In genomic region chr4:1713003-1713397, GRCh38 we compare ENCODE assay signal across 8 cellular contexts. TPM values are rescaled to one million over a fixed set of nuclear protein-coding genes. Genes with fewer than 3 reads are reported as not detected.
DNase-seq lines count a peak whose midpoint lies in the region; ATAC-seq and TF ChIP-seq lines count a peak whose summit lies in the region.

No MANE protein-coding gene starts in this region.

- H3K27ac Mint-ChIP-seq in activated CD4-positive, alpha-beta T cell treated with anti-CD3 and anti-CD28 coated beads for 36 hours: peak overlapping the region; percentile 98
- H3K27ac Mint-ChIP-seq in brain (peak overlapping the region; percentile 60 to 95 (median 87)), memory B cell (peak overlapping the region; percentile 94)

- H3K4me3 ChIP-seq in aorta (ENCODE audit: low read length in 2 of 2): peak overlapping the region in 1 of 2 donors; percentile 31

- no peaks in the 10 kb centered on the region for H3K27me3 Mint-ChIP-seq in activated CD4-positive, alpha-beta T cell treated with anti-CD3 and anti-CD28 coated beads for 36 hours
- H3K27me3 Mint-ChIP-seq in brain: peaks cover 7% of the 10 kb centered on the region
- H3K27me3 Mint-ChIP-seq in memory B cell: no peaks in the 10 kb centered on the region

- no peaks in the 10 kb centered on the region for H3K4me1 ChIP-seq in aorta (ENCODE audit: control insufficient read depth in 1 of 2, insufficient read depth in 2 of 2, low read length in 2 of 2)

- H3K9me3 Mint-ChIP-seq in activated CD4-positive, alpha-beta T cell treated with anti-CD3 and anti-CD28 coated beads for 36 hours (ENCODE audit: low read depth): no peaks in the 10 kb centered on the region
- no peaks in the 10 kb centered on the region for H3K9me3 Mint-ChIP-seq in brain
- no peaks in the 10 kb centered on the region for H3K9me3 Mint-ChIP-seq in memory B cell

- intact Hi-C loops in activated CD4-positive, alpha-beta T cell treated with anti-CD3 and anti-CD28 coated beads for 36 hours (cut with DNase I, micrococcal nuclease): loop anchor here (2.0 to 5.0 kb wide), 9 partner anchors 14 to 781 kb away; partner anchors contain the start of genes CFAP99 (in 1 of the 2), FAM53A (in 1 of the 2), FGFRL1 (in 1 of the 2) and GAK (in 1 of the 2)
- intact Hi-C loops in aorta (cut with DNase I): loop anchor here in 1 of 2 donors (10.0 kb wide), 1 partner anchor 668 kb away; no protein-coding TSS in a partner anchor

- H3K4me1 Mint-ChIP-seq in activated CD4-positive, alpha-beta T cell treated with anti-CD3 and anti-CD28 coated beads for 36 hours: peaks cover 58% of the 10 kb centered on the region
- H3K4me1 Mint-ChIP-seq in brain: peaks cover 65% of the 10 kb centered on the region
- H3K4me1 Mint-ChIP-seq in memory B cell: peaks cover 38% of the 10 kb centered on the region

- peak overlapping the region; percentile 88 for H3K4me3 Mint-ChIP-seq in activated CD4-positive, alpha-beta T cell treated with anti-CD3 and anti-CD28 coated beads for 36 hours
- H3K4me3 Mint-ChIP-seq in brain (peak overlapping the region; percentile 85 to 92 (median 89)), memory B cell (peak overlapping the region; percentile 97)

- no peak for DNase-seq in activated CD4-positive, alpha-beta T cell treated with anti-CD3 and anti-CD28 coated beads for 36 hours
- DNase-seq in activated CD4-positive, alpha-beta T cell treated with anti-CD3 and anti-CD28 coated beads, Interleukin-2, amount 50 U/mL, for 1 hour: no peak
- peak; percentile 61 for DNase-seq in HuH-7 (ENCODE audit: low spot score)
- DNase-seq in memory B cell (ENCODE audit: low spot score in 2 of 2): no peak
- no peak for DNase-seq in aorta
- no peak for DNase-seq in C1 segment of cervical spinal cord (lab: John Stamatoyannopoulos, UW)
- DNase-seq in mesenteric fat pad (ENCODE audit: low spot score): no peak

- H3K27ac ChIP-seq in aorta (ENCODE audit: low read depth in 1 of 2, low read length in 2 of 2): peak overlapping the region in 1 of 2 donors; percentile 69

- TF ChIP-seq CTCF in brain (conservative IDR thresholded peaks at IDR 0.05): no peak

- H3K9me3 ChIP-seq in aorta (ENCODE audit: control insufficient read depth, low read length): no peaks in the 10 kb centered on the region

- ATAC-seq in activated CD4-positive, alpha-beta T cell treated with anti-CD3 and anti-CD28 coated beads for 36 hours: peak; percentile 7
- no peak for ATAC-seq in memory B cell (ENCODE audit: low read depth)
- ATAC-seq in aorta (ENCODE audit: low FRiP score): peak; percentile 1

- CTCF ChIA-PET in activated CD4-positive, alpha-beta T cell treated with anti-CD3 and anti-CD28 coated beads for 36 hours (lab: Charles Lee): interaction anchor here (1.5 to 3.8 kb wide), 4 partner anchors 10 to 20 kb away, joined by 6 to 26 read pairs (median 8); no protein-coding TSS in a partner anchor

- WGBS in aorta, 2 donors: 9 to 10% methylated on average over 23 of the region's 23 CpGs

- H3K36me3 ChIP-seq in aorta (ENCODE audit: control insufficient read depth in 1 of 2, insufficient read depth in 2 of 2, low read length in 1 of 2): peaks cover 0 to 2% of the 10 kb centered on the region in 2 donors

- no peaks in the 10 kb centered on the region for H3K27me3 ChIP-seq in aorta (ENCODE audit: control insufficient read depth in 1 of 2, insufficient read depth in 2 of 2, low read length in 1 of 2)

- POLR2A ChIA-PET in activated CD4-positive, alpha-beta T cell treated with anti-CD3 and anti-CD28 coated beads for 36 hours (lab: Charles Lee): interaction anchor here (1.6 to 6.2 kb wide), 3 partner anchors 9 to 19 kb away, joined by 4 to 89 read pairs (median 8); partner anchors contain the start of genes TACC3 and TMEM129

- peaks cover 67% of the 10 kb centered on the region for H3K36me3 Mint-ChIP-seq in activated CD4-positive, alpha-beta T cell treated with anti-CD3 and anti-CD28 coated beads for 36 hours (ENCODE audit: low read depth)
- H3K36me3 Mint-ChIP-seq in brain (peaks cover 28% of the 10 kb centered on the region), memory B cell (peaks cover 4% of the 10 kb centered on the region)

RNA-seq across cellular contexts. Expression of gene SLBP, which starts 0.9 kb away (rescaled TPM):
- 100 to 1,000 TPM; 113 to 134 TPM for total RNA-seq in activated CD4-positive, alpha-beta T cell treated with anti-CD3 and anti-CD28 coated beads for 36 hours
- polyA plus RNA-seq in brain (ENCODE audit: insufficient read depth, low read depth, low replicate concordance) (84.2 TPM), aorta (10 to 100 TPM; 27.2 to 35.1 TPM)
- total RNA-seq in aorta (10 to 100 TPM; 25.1 to 25.3 TPM), mesenteric fat pad (31.2 TPM)

RNA-seq across cellular contexts. Expression of gene TMEM129, which starts 8.1 kb away (rescaled TPM):
- 10 to 100 TPM; 13.7 to 14.6 TPM for total RNA-seq in activated CD4-positive, alpha-beta T cell treated with anti-CD3 and anti-CD28 coated beads for 36 hours
- 45.5 TPM for polyA plus RNA-seq in brain (ENCODE audit: insufficient read depth, low read depth, low replicate concordance)
- total RNA-seq in aorta: 10 to 100 TPM; 24.9 to 26.6 TPM
- 10 to 100 TPM; 14.8 to 36.4 TPM for polyA plus RNA-seq in aorta
- 33.6 TPM for total RNA-seq in mesenteric fat pad

RNA-seq across cellular contexts. Expression of gene TACC3, which starts 8.3 kb away (rescaled TPM):
- 100 to 1,000 TPM; 197 to 206 TPM for total RNA-seq in activated CD4-positive, alpha-beta T cell treated with anti-CD3 and anti-CD28 coated beads for 36 hours
- polyA plus RNA-seq in brain (ENCODE audit: insufficient read depth, low read depth, low replicate concordance) (85.1 TPM), aorta (1 to 10 TPM; 5.2 to 9.3 TPM)
- total RNA-seq in aorta (10 to 100 TPM in 1 of 2 donors, 1 to 10 TPM in 1; 7.6 to 16.1 TPM), mesenteric fat pad (10.2 TPM)

RNA-seq across cellular contexts. Expression of gene FAM53A, which starts 28.9 kb away (rescaled TPM):
- 1 to 10 TPM; 2.0 to 2.5 TPM for total RNA-seq in activated CD4-positive, alpha-beta T cell treated with anti-CD3 and anti-CD28 coated beads for 36 hours
- polyA plus RNA-seq in brain (ENCODE audit: insufficient read depth, low read depth, low replicate concordance) (5.2 TPM), aorta (under 1 TPM in 1 of 2 donors, not detected in 1; 0.77 TPM)
- total RNA-seq in aorta (1 to 10 TPM; 1.5 to 1.9 TPM), mesenteric fat pad (2.9 TPM)

Comparison
In these comparisons a context has a peak if more than half of its experiments do, and no peak if none do; other contexts are left out.
1. RNA of gene TACC3, which starts 8.3 kb away (total RNA-seq): 197 to 206 TPM in activated CD4-positive, alpha-beta T cell treated with anti-CD3 and anti-CD28 coated beads for 36 hours; 7.6 to 16.1 TPM in aorta and 10.2 TPM in mesenteric fat pad (single experiment); every median in the first group is over 10 times any median in the second.
2. Peak in every context shown above with its lines, with median percentiles within 50 percentile points of each other: H3K27ac Mint-ChIP-seq and H3K4me3 Mint-ChIP-seq.